ENCODE assay signal across 26 cellular contexts in the genomic region with DNA sequence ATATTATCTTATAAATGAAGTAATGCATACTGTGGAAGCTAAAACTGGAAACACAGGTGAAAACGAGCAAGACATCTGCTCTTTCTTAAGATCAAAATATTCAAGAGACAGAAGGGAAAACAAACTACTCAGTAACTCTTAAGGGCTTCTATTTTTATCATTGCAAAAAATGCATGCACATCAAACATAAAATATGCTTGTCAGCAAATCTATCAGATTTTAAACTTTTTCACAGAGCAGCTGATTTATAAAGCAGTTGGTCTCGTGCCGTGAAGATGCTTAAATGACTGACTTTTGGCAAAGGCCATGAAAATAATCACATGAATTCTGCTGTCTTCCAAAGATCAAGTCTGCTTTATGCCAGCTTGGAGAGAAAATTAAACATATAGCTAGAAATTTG.
"Had no signal": no experiment of that assay in that cellular context is flagged by ENCODE, and none has a peak within 500 bp of the region (broad histone marks: within the 10 kb centered on the region; RNA-seq: fewer than 3 reads in every experiment).

No MANE protein-coding gene starts in this region.

- H3K4me3 ChIP-seq: stomach, suprapubic skin, testis, thoracic aorta, thyroid gland, tibial artery, tibial nerve, transverse colon, upper lobe of left lung, upper lobe of right lung, uterus, vagina had no signal

- H3K27me3 ChIP-seq: stomach, suprapubic skin, testis, thyroid gland, tibial artery, tibial nerve, transverse colon, upper lobe of left lung, upper lobe of right lung, uterus, vagina had no signal

- ATAC-seq: stimulated activated effector memory CD8-positive, alpha-beta T cell treated with anti-CD3 and anti-CD28 coated beads, Interleukin-12 subunit alpha, Interleukin-12 subunit beta, amount 100 ng/mL, for 72 hours; stimulated activated memory B cell treated with anti-CD40 and anti-IgM and Interleukin-4, amounts not matched to agents 10 μg/mL and 1 μg/mL and 100 μg/mL, for 72 hours; stimulated activated naive B cell treated with anti-CD40 and anti-IgM and Interleukin-4, amounts not matched to agents 10 μg/mL and 1 μg/mL and 100 μg/mL, for 72 hours; stimulated activated naive CD8-positive, alpha-beta T cell treated with anti-CD3 and anti-CD28 coated beads, Interleukin-15, amount 100 ng/mL, for 72 hours; stimulated activated naive CD8-positive, alpha-beta T cell treated with anti-CD3 and anti-CD28 coated beads, Interleukin-15, Interleukin-2, amounts not matched to agents 100 U/mL and 50 U/mL, for 24 hours; upper lobe of right lung had no signal

- DNase-seq: stimulated activated CD4-positive, alpha-beta T cell treated with anti-CD3 and anti-CD28 coated beads, Interleukin-2, amount 100 ng/mL, for 48 hours; stimulated activated CD4-positive, alpha-beta T cell treated with anti-CD3 and anti-CD28 coated beads, Interleukin-4, amount 100 ng/mL, for 1 hour; stimulated activated CD4-positive, alpha-beta T cell treated with anti-CD3 and anti-CD28 coated beads, Interleukin-4, amount 100 ng/mL, for 24 hours; stimulated activated CD4-positive, alpha-beta T cell treated with anti-CD3 and anti-CD28 coated beads, Interleukin-4, amount 100 ng/mL, for 4 hours; stimulated activated CD8-positive, alpha-beta memory T cell treated with anti-CD3 and anti-CD28 coated beads, Interleukin-4, amount 100 ng/mL, for 48 hours; stimulated activated naive B cell treated with anti-CD40 and anti-IgM and Interleukin-4, amounts not matched to agents 10 μg/mL and 1 μg/mL and 100 μg/mL, for 72 hours; stimulated activated naive CD4-positive, alpha-beta T cell; stimulated activated naive CD4-positive, alpha-beta T cell treated with Interleukin-2 at 50 U/mL for 16 hours; stimulated activated naive CD8-positive, alpha-beta T cell treated with anti-CD3 and anti-CD28 coated beads, Interleukin-15, amount 100 ng/mL, for 72 hours; stimulated activated naive CD8-positive, alpha-beta T cell treated with anti-CD3 and anti-CD28 coated beads, Interleukin-15, Interleukin-2, amounts not matched to agents 100 U/mL and 50 U/mL, for 24 hours; stomach; testis; thyroid gland; tibial artery; transverse colon; trophoblast cell; upper lobe of left lung; upper lobe of right lung; uterus had no signal

- H3K36me3 ChIP-seq: stomach, suprapubic skin, thoracic aorta, thyroid gland, tibial artery, tibial nerve, transverse colon, upper lobe of left lung, upper lobe of right lung, uterus, vagina had no signal

- H3K9me3 ChIP-seq: stomach, suprapubic skin, testis, thoracic aorta, thyroid gland, tibial artery, tibial nerve, transverse colon, upper lobe of left lung, upper lobe of right lung, uterus, vagina had no signal

- H3K4me1 ChIP-seq: stomach, suprapubic skin, testis, thyroid gland, tibial artery, tibial nerve, upper lobe of right lung, uterus, vagina had no signal

- FAIRE-seq: urothelium cell line had no signal

- H3K27ac ChIP-seq: stomach, suprapubic skin, testis, thoracic aorta, thyroid gland, tibial artery, tibial nerve, transverse colon, upper lobe of left lung, upper lobe of right lung, uterus, vagina had no signal
